Comparison of ENCODE assay signal across 8 cellular contexts in the genomic region with DNA sequence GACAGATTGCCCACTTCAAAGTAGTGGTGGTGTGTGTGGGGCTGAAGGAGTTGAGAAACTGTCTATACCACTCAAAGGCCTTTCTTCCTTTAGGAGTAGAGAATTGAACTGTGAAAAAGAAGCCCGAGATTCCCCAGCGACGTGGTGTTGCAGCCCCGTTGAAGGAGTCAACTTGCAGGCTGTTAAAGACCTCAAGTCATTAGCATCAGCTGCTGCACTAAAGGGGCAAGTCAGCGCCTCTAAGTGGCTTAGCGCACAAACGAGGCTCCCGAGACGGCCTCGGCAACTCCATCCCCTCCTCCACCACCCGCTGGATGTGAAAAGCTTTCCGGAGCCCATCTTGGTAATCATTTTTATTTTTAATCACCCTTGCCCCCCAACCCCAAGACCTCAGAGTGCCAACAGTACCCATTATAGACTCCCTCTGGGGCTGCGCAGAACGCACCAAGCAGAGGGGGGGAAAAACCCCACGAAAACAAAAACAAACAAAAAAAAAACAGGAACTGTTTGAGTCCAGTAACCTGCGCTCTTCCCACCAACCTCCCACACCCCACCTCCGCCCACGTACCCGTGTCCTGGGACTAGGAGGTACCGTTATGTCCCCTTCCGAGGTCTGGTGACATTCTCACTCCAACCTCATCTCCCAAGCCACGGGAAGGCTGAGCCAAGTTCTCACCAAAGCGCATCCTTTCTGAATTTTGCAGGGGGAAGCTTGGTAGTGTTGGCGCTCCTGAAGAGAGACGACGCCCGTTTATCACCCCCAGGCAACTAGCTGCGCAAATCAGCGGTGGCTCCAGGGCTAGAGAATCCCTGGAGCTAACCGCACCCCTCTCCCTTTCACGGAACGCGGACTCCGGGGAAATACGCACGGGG. TPM values are rescaled to one million over a fixed set of nuclear protein-coding genes. Genes with fewer than 3 reads are reported as not detected.
DNase-seq lines count a peak whose midpoint lies in the region; ATAC-seq and TF ChIP-seq lines count a peak whose summit lies in the region.

No MANE protein-coding gene starts in this region.

- no peak overlapping the region for H2BK15ac ChIP-seq in mesendoderm (replicated peaks; ENCODE audit: low read depth)

- CTCF ChIA-PET in AG04450 (lab: Charles Lee): interaction anchor here (1.4 to 3.8 kb wide), 3 partner anchors 13 to 25 kb away, joined by 4 to 21 read pairs (median 6); no protein-coding TSS in a partner anchor
- CTCF ChIA-PET in A673 (lab: Charles Lee): no interaction called here

- H4K8ac ChIP-seq in mesendoderm (ENCODE audit: low read depth, low read length): no peak overlapping the region

- H3K9ac ChIP-seq in mesendoderm (ENCODE audit: low read length): no peak overlapping the region

- H3K56ac ChIP-seq in mesendoderm (ENCODE audit: low read length): no peak overlapping the region

- H2BK5ac ChIP-seq in mesendoderm (ENCODE audit: low read length): no peak overlapping the region

- BruUV-seq in A673 (replicated peaks; lab: Mats Ljungman, UMichigan): no TSS peak

- intact Hi-C loops in A673 (cut with micrococcal nuclease; ENCODE audit: unreplicated experiment): no loop called here

- H3K4me2 ChIP-seq in mesendoderm (ENCODE audit: low read length): peak overlapping the region; percentile 25

- no peak overlapping the region for H2AK5ac ChIP-seq in mesendoderm (ENCODE audit: low read length)

- H2BK120ac ChIP-seq in mesendoderm (ENCODE audit: low read depth, low read length): no peak overlapping the region

- H3K79me2 ChIP-seq in mesendoderm (ENCODE audit: control insufficient read depth, insufficient read depth, low read length): no peaks in the 10 kb centered on the region

- WGBS in mesendoderm (ENCODE audit: extremely low coverage, insufficient coverage, low lambda C conversion rate): no CpG with 5 or more reads among the region's 36 CpGs

- H3K4me1 ChIP-seq in mesendoderm (ENCODE audit: control insufficient read depth, low read depth, low read length) (peaks cover 7% of the 10 kb centered on the region), A673 (ENCODE audit: insufficient read depth, low read length, poor library complexity, severe bottlenecking) (no peaks in the 10 kb centered on the region)

- H3K79me1 ChIP-seq in mesendoderm (ENCODE audit: low read length): no peaks in the 10 kb centered on the region

- POLR2A ChIA-PET in AG04450 (lab: Yijun Ruan, JAX) (interaction anchor here (0.7 to 2.2 kb wide), 6 partner anchors 10 to 123 kb away, joined by 3 to 16 read pairs (median 4); partner anchors contain the start of genes ANTXR2 and FGF5), A673 (lab: Charles Lee; ENCODE audit: low non-redundant PET) (no interaction called here)

- no peak for TF ChIP-seq CTCF in AG04450 (IDR thresholded peaks at IDR 0.05; ENCODE audit: low read depth, low read length)
- TF ChIP-seq CTCF in GM10266 (IDR thresholded peaks at IDR 0.05; ENCODE audit: control insufficient read depth, insufficient read depth, low read depth, missing control alignments): no peak
- TF ChIP-seq CTCF in A673 (conservative IDR thresholded peaks at IDR 0.05; ENCODE audit: low read depth, low read length): no peak

- H3K4me3 ChIP-seq in AG04450 (ENCODE audit: low read depth, low read length) (peak overlapping the region; percentile 69), mesendoderm (ENCODE audit: low read length) (no peak overlapping the region), A673 (ENCODE audit: low read depth, low read length, poor library complexity, severe bottlenecking) (no peak overlapping the region)

- no peak overlapping the region for H3K23ac ChIP-seq in mesendoderm (ENCODE audit: low read length)

- ATAC-seq in GM19438 (IDR thresholded peaks at IDR 0.05; ENCODE audit: low read depth, unreplicated experiment) (peak; percentile 46), GM21447 (IDR thresholded peaks at IDR 0.05; ENCODE audit: unreplicated experiment) (no peak)

- H3K36me3 ChIP-seq in mesendoderm (ENCODE audit: control insufficient read depth, insufficient read depth, low read length): no peaks in the 10 kb centered on the region
- H3K36me3 ChIP-seq in A673 (ENCODE audit: insufficient read depth, low read length, poor library complexity, severe bottlenecking): no peaks in the 10 kb centered on the region

- no peaks in the 10 kb centered on the region; the same call in 1 of the 2 replicates for H3K9me3 ChIP-seq in AG04450 (ENCODE audit: control insufficient read depth, insufficient read depth, low read length)
- H3K9me3 ChIP-seq in A673 (ENCODE audit: low read depth, low read length, poor library complexity, severe bottlenecking): no peaks in the 10 kb centered on the region

- H3K27me3 ChIP-seq in AG04450 (ENCODE audit: control insufficient read depth, insufficient read depth, low read length) (no peaks in the 10 kb centered on the region), mesendoderm (ENCODE audit: insufficient read depth, low read length, poor library complexity) (peaks cover 67% of the 10 kb centered on the region), A673 (replicated peaks; ENCODE audit: insufficient read depth, low read depth, low read length, poor library complexity) (peaks cover 12% of the 10 kb centered on the region)

- no peak overlapping the region for H3K18ac ChIP-seq in mesendoderm (ENCODE audit: low read length)

- H3K27ac ChIP-seq in AG04450 (ENCODE audit: low read depth, low read length) (peak overlapping the region; percentile 55), angular gyrus (ENCODE audit: low read depth, low read length) (peak overlapping the region; percentile 75), mesendoderm (ENCODE audit: low read depth, low read length) (no peak overlapping the region), A673 (ENCODE audit: low read depth, low read length, poor library complexity, severe bottlenecking) (no peak overlapping the region)

- DNase-seq in AG04450 (ENCODE audit: low read depth, low spot score) (no peak), mesendoderm (peak; percentile 62), GM10266 (ENCODE audit: extremely low spot score) (no peak), OCI-M1 (lab: John Stamatoyannopoulos, UW) (no peak), A673 (ENCODE audit: low spot score) (no peak)

- no peak overlapping the region for H3K4ac ChIP-seq in mesendoderm (ENCODE audit: low read depth, low read length)

- no peak overlapping the region for H4K5ac ChIP-seq in mesendoderm (ENCODE audit: low read length)

RNA-seq across cellular contexts. Expression of gene PRDM8, which starts 0.8 kb away (rescaled TPM):
- 12.8 and 14.3 TPM in 2 replicates for polyA plus RNA-seq in AG04450 (2011; rRNA removed)
- 9.4 and 10.9 TPM in 2 replicates for polyA minus RNA-seq in AG04450 (2011; rRNA and poly(A)+ RNA removed)
- polyA plus RNA-seq in mesendoderm (2013, experiment 1 of 2): 0.08 TPM
- 0.01 TPM for polyA plus RNA-seq in mesendoderm (2013, experiment 2 of 2)
- 0.09 TPM in 1 of 2 replicates, not detected in the other for total RNA-seq in A673 (2021)

Comparison
In these comparisons a context has a peak if more than half of its experiments do, and no peak if none do; other contexts are left out.
1. H3K27ac ChIP-seq: peak in AG04450 (single experiment) and angular gyrus (single experiment); none in mesendoderm (single experiment) and A673 (single experiment).